In the genomic region with DNA sequence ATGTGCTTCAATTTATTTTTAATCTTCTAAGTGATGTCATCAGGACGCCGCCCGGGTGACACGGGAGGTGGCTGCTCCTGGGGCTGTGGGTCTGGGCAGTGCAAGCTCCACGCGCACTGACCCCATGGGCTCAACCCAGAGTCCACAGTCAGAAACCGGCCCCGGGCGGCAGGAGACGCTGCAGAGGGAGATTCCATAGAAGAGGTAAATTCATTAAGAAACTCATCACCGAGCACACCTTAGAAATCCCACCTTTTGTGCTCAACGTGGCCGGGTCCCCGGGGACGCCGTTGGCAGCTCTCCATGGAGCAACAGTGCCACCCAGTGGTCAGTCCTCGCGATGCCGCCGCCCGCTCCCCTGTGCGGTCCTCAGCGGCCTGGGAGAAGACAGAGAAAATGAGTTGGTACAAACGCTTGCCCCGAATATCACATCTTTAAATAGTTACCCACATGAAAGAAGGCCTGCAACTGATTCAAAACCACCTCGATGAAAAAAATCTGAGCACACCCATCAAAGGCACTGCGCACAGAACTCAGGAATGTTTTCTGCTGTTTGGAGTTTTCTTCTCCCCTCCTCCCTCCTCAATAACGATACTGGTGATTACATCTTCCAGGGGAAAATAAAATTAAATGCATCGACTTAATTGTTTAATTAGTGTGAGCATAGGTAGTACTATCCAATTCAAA, we compare ENCODE assay signal across 1 cellular context.
TF ChIP-seq lines count a peak whose summit lies in the region.

No MANE protein-coding gene starts in this region.

TF ChIP-seq in HCT116, 20 proteins besides CTCF, POLR2A, EP300 and RAD21 (continued from another document):
- no peak for TF ChIP-seq POLR2AphosphoS5 (IDR thresholded peaks at IDR 0.05; ENCODE audit: low read depth, low read length)
- TF ChIP-seq EZH2 (IDR thresholded peaks at IDR 0.05): no peak
- TF ChIP-seq, protein P1, sequence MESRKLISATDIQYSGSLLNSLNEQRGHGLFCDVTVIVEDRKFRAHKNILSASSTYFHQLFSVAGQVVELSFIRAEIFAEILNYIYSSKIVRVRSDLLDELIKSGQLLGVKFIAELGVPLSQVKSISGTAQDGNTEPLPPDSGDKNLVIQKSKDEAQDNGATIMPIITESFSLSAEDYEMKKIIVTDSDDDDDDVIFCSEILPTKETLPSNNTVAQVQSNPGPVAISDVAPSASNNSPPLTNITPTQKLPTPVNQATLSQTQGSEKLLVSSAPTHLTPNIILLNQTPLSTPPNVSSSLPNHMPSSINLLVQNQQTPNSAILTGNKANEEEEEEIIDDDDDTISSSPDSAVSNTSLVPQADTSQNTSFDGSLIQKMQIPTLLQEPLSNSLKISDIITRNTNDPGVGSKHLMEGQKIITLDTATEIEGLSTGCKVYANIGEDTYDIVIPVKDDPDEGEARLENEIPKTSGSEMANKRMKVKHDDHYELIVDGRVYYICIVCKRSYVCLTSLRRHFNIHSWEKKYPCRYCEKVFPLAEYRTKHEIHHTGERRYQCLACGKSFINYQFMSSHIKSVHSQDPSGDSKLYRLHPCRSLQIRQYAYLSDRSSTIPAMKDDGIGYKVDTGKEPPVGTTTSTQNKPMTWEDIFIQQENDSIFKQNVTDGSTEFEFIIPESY (IDR thresholded peaks at IDR 0.05; ENCODE audit: extremely low read depth, insufficient replicate concordance, low read length): no peak
- TF ChIP-seq EGR1 (IDR thresholded peaks at IDR 0.05; ENCODE audit: low read depth): no peak
- no peak for TF ChIP-seq REST (IDR thresholded peaks at IDR 0.05; ENCODE audit: low read depth)
TF ChIP-seq in HCT116: peak in this region for 0.
